8 cellular contexts compared by ENCODE assay signal in the genomic region with DNA sequence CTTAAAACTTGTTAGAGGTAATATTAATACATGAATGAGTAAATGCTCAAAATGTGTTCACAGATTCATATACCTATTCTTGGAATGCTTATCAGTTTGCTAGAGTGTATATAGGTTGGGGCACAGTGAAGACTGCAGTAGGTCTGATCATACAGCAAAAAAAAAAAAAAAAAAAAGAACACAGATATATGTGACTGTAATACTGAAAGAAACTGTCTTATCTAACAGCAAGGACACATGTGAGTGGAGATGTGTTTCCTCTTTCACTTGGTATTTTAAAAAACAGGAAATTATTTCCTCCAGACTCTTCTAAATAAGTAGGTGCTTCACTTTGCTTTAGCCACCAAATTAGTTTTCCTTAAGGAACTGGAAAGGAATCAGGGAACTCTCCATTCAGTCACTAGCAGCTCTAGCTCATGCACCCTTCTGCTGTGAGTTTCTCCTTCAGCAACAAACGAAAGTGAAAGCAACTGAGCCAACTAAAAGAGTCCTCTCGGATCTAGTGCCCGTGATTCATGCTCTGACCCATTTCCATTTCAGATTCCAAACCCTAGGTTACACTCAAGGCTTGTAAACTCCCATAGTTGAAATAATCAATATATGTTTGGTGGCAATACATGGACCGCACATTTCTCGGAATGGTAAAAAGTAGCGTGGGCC.
DNase-seq lines count a peak whose midpoint lies in the region; ATAC-seq, FAIRE-seq and TF ChIP-seq lines count a peak whose summit lies in the region.

No MANE protein-coding gene starts in this region.

- peak overlapping the region; percentile 73 to 85 (median 78) for H3K4me3 Mint-ChIP-seq in CD4-positive, alpha-beta memory T cell

- ATAC-seq in GM19324 (IDR thresholded peaks at IDR 0.05; ENCODE audit: low FRiP score, unreplicated experiment) (peak; percentile 96), HG03442 (IDR thresholded peaks at IDR 0.05; ENCODE audit: unreplicated experiment) (peak; percentile 91)

- peak overlapping the region; percentile 8 to 79 (median 73) for H3K27ac Mint-ChIP-seq in CD4-positive, alpha-beta memory T cell

- H3K36me3 Mint-ChIP-seq in CD4-positive, alpha-beta memory T cell = no peaks in the 10 kb centered on the region

- intact Hi-C loops in CD4-positive, alpha-beta memory T cell (cut with micrococcal nuclease) = loop anchor here (5.0 to 10.0 kb wide), 2 partner anchors 99 to 153 kb away; a partner anchor contains a TSS
- intact Hi-C loops in endothelial cell of umbilical vein (cut with micrococcal nuclease) = no loop called here

- H3K4me3 ChIP-seq in CD4-positive, alpha-beta memory T cell (ENCODE audit: low read length in 2 of 2) = peak overlapping the region; percentile 15 to 50
- H3K4me3 ChIP-seq in SK-N-SH (ENCODE audit: low read depth in 2 of 2, low read length in 1 of 2) (peak overlapping the region in 1 of 2 experiments; percentile 29; a peak in 1 of 4 replicates), endothelial cell of umbilical vein (replicated peaks in 1 of 3; ENCODE audit: insufficient read depth in 1 of 3, low read depth in 1 of 3, low read length in 3 of 3) (peak overlapping the region in 1 of 3 experiments; percentile 40), H7 (ENCODE audit: insufficient read depth, low read depth, low read length) (no peak overlapping the region)

- no peaks in the 10 kb centered on the region for H3F3A ChIP-seq in SK-N-SH (replicated peaks; ENCODE audit: insufficient read depth)

- H3K4me1 ChIP-seq in CD4-positive, alpha-beta memory T cell (ENCODE audit: insufficient read depth, low read length) = peaks cover 6% of the 10 kb centered on the region
- H3K4me1 ChIP-seq in SK-N-SH (ENCODE audit: control insufficient read depth in 1 of 2, insufficient read depth in 2 of 2, low read depth in 1 of 2, low read length in 1 of 2) (no peaks in the 10 kb centered on the region), endothelial cell of umbilical vein (ENCODE audit: control insufficient read depth, extremely low read depth, insufficient read depth, low read length) (no peaks in the 10 kb centered on the region)

- H4K20me1 ChIP-seq in SK-N-SH (ENCODE audit: insufficient read depth) (no peaks in the 10 kb centered on the region), endothelial cell of umbilical vein (replicated peaks; ENCODE audit: control insufficient read depth, extremely low read depth, insufficient read depth, low read length) (no peaks in the 10 kb centered on the region)

- no peaks in the 10 kb centered on the region for H3K27me3 ChIP-seq in CD4-positive, alpha-beta memory T cell (ENCODE audit: insufficient read depth, low read length)
- H3K27me3 ChIP-seq in SK-N-SH (ENCODE audit: insufficient read depth) (no peaks in the 10 kb centered on the region), endothelial cell of umbilical vein (ENCODE audit: control insufficient read depth in 2 of 2, insufficient read depth in 2 of 2, low read length in 2 of 2) (no peaks in the 10 kb centered on the region), H7 (ENCODE audit: control insufficient read depth, insufficient read depth, low read length) (no peaks in the 10 kb centered on the region)

- POLR2A ChIA-PET in CD4-positive, alpha-beta memory T cell (lab: Charles Lee; ENCODE audit: partially characterized antibody) = no interaction called here
- POLR2A ChIA-PET in SK-N-SH (lab: Yijun Ruan, JAX) (no interaction called here), endothelial cell of umbilical vein (lab: Charles Lee) (no interaction called here)

- dilution Hi-C loops in endothelial cell of umbilical vein (cut with MboI; ENCODE audit: extremely low pct_ligation_motif_present, low sequenced_read_pairs) = no loop called here

- H3K79me2 ChIP-seq in SK-N-SH (ENCODE audit: insufficient read depth) (no peaks in the 10 kb centered on the region), endothelial cell of umbilical vein (ENCODE audit: control insufficient read depth, insufficient read depth, low read length) (no peaks in the 10 kb centered on the region)

- H3K36me3 ChIP-seq in CD4-positive, alpha-beta memory T cell (ENCODE audit: insufficient read depth, low read length) = no peaks in the 10 kb centered on the region
- H3K36me3 ChIP-seq in SK-N-SH (replicated peaks in 1 of 2; ENCODE audit: control insufficient read depth in 1 of 2, insufficient read depth in 2 of 2, low read length in 1 of 2) (no peaks in the 10 kb centered on the region), endothelial cell of umbilical vein (ENCODE audit: control insufficient read depth in 2 of 2, extremely low read depth in 1 of 2, insufficient read depth in 2 of 2, low read length in 2 of 2) (no peaks in the 10 kb centered on the region), H7 (replicated peaks; ENCODE audit: control insufficient read depth, insufficient read depth, low read length) (no peaks in the 10 kb centered on the region)

- TF ChIP-seq RAD21 in SK-N-SH (IDR thresholded peaks at IDR 0.05; ENCODE audit: low read length) = no peak

- H3K4me1 Mint-ChIP-seq in CD4-positive, alpha-beta memory T cell = peaks cover 3 to 19% (median 9%) of the 10 kb centered on the region in 4 donors

- WGBS in SK-N-SH (ENCODE audit: low lambda C conversion rate) = 80% methylated on average over 6 of the region's 6 CpGs

- H2AFZ ChIP-seq in SK-N-SH (ENCODE audit: low read depth) (peak overlapping the region; percentile 49; the same call in 1 of the 2 replicates), endothelial cell of umbilical vein (ENCODE audit: low read depth, low read length) (peak overlapping the region; percentile 70)

- H3K27ac ChIP-seq in CD4-positive, alpha-beta memory T cell (ENCODE audit: low read depth, low read length) = peak overlapping the region; percentile 6
- H3K27ac ChIP-seq in SK-N-SH (ENCODE audit: low read depth in 2 of 2, low read length in 1 of 2) (no peak overlapping the region), endothelial cell of umbilical vein (ENCODE audit: insufficient read depth, low read depth, low read length) (no peak overlapping the region)

- TF ChIP-seq EP300 in SK-N-SH (IDR thresholded peaks at IDR 0.05; ENCODE audit: borderline replicate concordance in 1 of 2, low read depth in 1 of 2, low read length in 1 of 2) = no peak

- TF ChIP-seq CTCF in SK-N-SH (IDR thresholded peaks at IDR 0.05) (no peak), endothelial cell of umbilical vein (IDR thresholded peaks at IDR 0.05; ENCODE audit: extremely low read depth in 1 of 2, insufficient read depth in 1 of 2, low read depth in 1 of 2, low read length in 2 of 2) (no peak)

- no peak overlapping the region for H3K9ac ChIP-seq in SK-N-SH
- no peak overlapping the region for H3K9ac ChIP-seq in endothelial cell of umbilical vein (replicated peaks; ENCODE audit: extremely low read depth, insufficient read depth, low read length)

- no peaks in the 10 kb centered on the region for H3K27me3 Mint-ChIP-seq in CD4-positive, alpha-beta memory T cell

- no peaks in the 10 kb centered on the region for H3K9me2 ChIP-seq in SK-N-SH

- DNase-seq in CD4-positive, alpha-beta memory T cell = peak; percentile 31 to 45 (median 41)
- DNase-seq in SK-N-SH (no peak), endothelial cell of umbilical vein (ENCODE audit: low read depth, low spot score) (peak; percentile 36), renal cortical epithelial cell (ENCODE audit: low read depth) (peak; percentile 32), middle frontal gyrus (ENCODE audit: extremely low spot score, low spot score) (no peak), H7 (no peak)

- no peak for TF ChIP-seq POLR2A in endothelial cell of umbilical vein (IDR thresholded peaks at IDR 0.05; ENCODE audit: low read depth, low read length)

- H3K9me3 Mint-ChIP-seq in CD4-positive, alpha-beta memory T cell = no peaks in the 10 kb centered on the region

- no TSS peak for BruUV-seq in endothelial cell of umbilical vein (replicated peaks; lab: Mats Ljungman, UMichigan)

- H3K9me1 ChIP-seq in endothelial cell of umbilical vein (replicated peaks; ENCODE audit: control insufficient read depth, extremely low read depth, insufficient read depth, low read length) = no peaks in the 10 kb centered on the region

- CTCF ChIA-PET in CD4-positive, alpha-beta memory T cell (lab: Charles Lee; ENCODE audit: partially characterized antibody) = no interaction called here
- CTCF ChIA-PET in SK-N-SH (lab: Yijun Ruan, JAX) = no interaction called here
- CTCF ChIA-PET in endothelial cell of umbilical vein (lab: Charles Lee) = interaction anchor here (1.0 kb wide), 1 partner anchor 10 kb away, joined by 4 read pairs; no protein-coding TSS in a partner anchor

- H3K4me2 ChIP-seq in SK-N-SH (no peak overlapping the region), endothelial cell of umbilical vein (ENCODE audit: insufficient read depth, low read length) (peak overlapping the region; percentile 31)

- H3K9me3 ChIP-seq in CD4-positive, alpha-beta memory T cell (ENCODE audit: control insufficient read depth in 1 of 2, low read length in 2 of 2) = no peaks in the 10 kb centered on the region
- H3K9me3 ChIP-seq in SK-N-SH = no peaks in the 10 kb centered on the region
- H3K9me3 ChIP-seq in endothelial cell of umbilical vein (replicated peaks; ENCODE audit: control insufficient read depth, insufficient read depth, low read length) = no peaks in the 10 kb centered on the region

- peak; percentile 35 for FAIRE-seq in endothelial cell of umbilical vein (lab: Jason Lieb, UNC)

TF ChIP-seq in SK-N-SH, 30 proteins besides CTCF, POLR2A, EP300 and RAD21 (continues in another document):
- TF ChIP-seq GABPA (IDR thresholded peaks at IDR 0.05; ENCODE audit: low read depth) = no peak
- TF ChIP-seq, protein P1, sequence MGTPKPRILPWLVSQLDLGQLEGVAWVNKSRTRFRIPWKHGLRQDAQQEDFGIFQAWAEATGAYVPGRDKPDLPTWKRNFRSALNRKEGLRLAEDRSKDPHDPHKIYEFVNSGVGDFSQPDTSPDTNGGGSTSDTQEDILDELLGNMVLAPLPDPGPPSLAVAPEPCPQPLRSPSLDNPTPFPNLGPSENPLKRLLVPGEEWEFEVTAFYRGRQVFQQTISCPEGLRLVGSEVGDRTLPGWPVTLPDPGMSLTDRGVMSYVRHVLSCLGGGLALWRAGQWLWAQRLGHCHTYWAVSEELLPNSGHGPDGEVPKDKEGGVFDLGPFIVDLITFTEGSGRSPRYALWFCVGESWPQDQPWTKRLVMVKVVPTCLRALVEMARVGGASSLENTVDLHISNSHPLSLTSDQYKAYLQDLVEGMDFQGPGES (IDR thresholded peaks at IDR 0.05; ENCODE audit: low read depth, low read length) = no peak

TF ChIP-seq in endothelial cell of umbilical vein, 7 proteins besides CTCF, POLR2A, EP300 and RAD21 (continues in another document):
- no peak for TF ChIP-seq FOS (IDR thresholded peaks at IDR 0.05; ENCODE audit: borderline replicate concordance, insufficient read depth, low read length)
- no peak for TF ChIP-seq MYC (IDR thresholded peaks at IDR 0.05; ENCODE audit: low read depth, low read length)
- no peak for TF ChIP-seq JUN (IDR thresholded peaks at IDR 0.05; ENCODE audit: borderline replicate concordance, insufficient read depth, insufficient read length, low read depth)
- TF ChIP-seq EZH2 (IDR thresholded peaks at IDR 0.05; ENCODE audit: borderline replicate concordance, low read depth, low read length, severe bottlenecking) = no peak
- TF ChIP-seq POLR2AphosphoS5 (IDR thresholded peaks at IDR 0.05; ENCODE audit: insufficient read depth, low read depth, low read length) = no peak

Comparison
In these comparisons a context has a peak if more than half of its experiments do, and no peak if none do; other contexts are left out.
1. DNase-seq: peak in CD4-positive, alpha-beta memory T cell (5 of 5), endothelial cell of umbilical vein (single experiment) and renal cortical epithelial cell (single experiment); none in SK-N-SH (single experiment), middle frontal gyrus (single experiment) and H7 (single experiment).